ENCODE assay signal across 35 cellular contexts in the genomic region with DNA sequence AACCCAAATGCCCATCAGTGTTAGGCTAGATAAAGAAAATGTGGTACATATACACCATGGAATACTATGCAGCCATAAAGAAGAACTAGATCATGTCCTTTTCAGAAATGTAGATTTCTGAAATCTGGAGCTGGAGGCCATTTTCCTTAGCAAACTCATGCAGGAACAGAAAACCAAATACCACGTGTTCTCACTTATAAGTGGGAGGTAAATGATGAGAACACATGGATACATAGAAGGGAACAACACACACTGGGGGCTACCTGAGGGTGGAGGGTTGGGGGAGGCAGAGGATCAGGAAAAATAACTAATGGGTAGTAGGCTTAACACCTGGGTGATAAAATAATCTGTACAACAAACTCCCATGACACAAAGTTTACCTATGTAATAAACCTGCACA.
A peak's percentile ranks its signal among the peaks of the same experiment; 100 is the strongest.
DNase-seq lines count a peak whose midpoint lies in the region; ATAC-seq, FAIRE-seq and TF ChIP-seq lines count a peak whose summit lies in the region.
"Had no signal": no experiment of that assay in that cellular context is flagged by ENCODE, and none has a peak within 500 bp of the region (broad histone marks: within the 10 kb centered on the region; RNA-seq: fewer than 3 reads in every experiment).

No MANE protein-coding gene starts in this region.

- H3K4me1 ChIP-seq in HepG2 (ENCODE audit: insufficient read depth, low read length) (no peaks in the 10 kb centered on the region), right lobe of liver (no peaks in the 10 kb centered on the region), HEK293 (ENCODE audit: control insufficient read depth, insufficient read depth, low read length) (no peaks in the 10 kb centered on the region)
- H3K4me1 ChIP-seq: A549; BE2C; BLaER1; BLaER1 treated with 17β-estradiol and CSF1 and Interleukin-3, amounts not matched to agents 10 nM and 100 nM; Caco-2 had no signal

- H3K79me2 ChIP-seq in HepG2 (ENCODE audit: insufficient read depth, low read length): no peaks in the 10 kb centered on the region

- no peak for TF ChIP-seq CTCF in HepG2 (CRISPR knock-in tag; IDR thresholded peaks at IDR 0.05)
- TF ChIP-seq CTCF in right lobe of liver (IDR thresholded peaks at IDR 0.05): no peak
- TF ChIP-seq CTCF in HEK293 (tag by site-specific recombination; IDR thresholded peaks at IDR 0.05): no peak

- TF ChIP-seq POLR2A in HepG2 (IDR thresholded peaks at IDR 0.05; ENCODE audit: insufficient read depth in 1 of 2, low read depth in 2 of 2, low read length in 2 of 2): no peak
- TF ChIP-seq POLR2A in right lobe of liver (IDR thresholded peaks at IDR 0.05): no peak

- in situ Hi-C loops in HepG2 (cut with HindIII; ENCODE audit: extremely low pct_ligation_motif_present, low pct_unique_long_range_greater_than_20kb): no loop called here

- CTCF ChIA-PET in HepG2 (lab: Yijun Ruan, JAX; ENCODE audit: low intra/inter-chr PET ratio, low total read pairs) (no interaction called here), HEK293 (lab: Yijun Ruan, JAX) (interaction anchor here (0.9 to 1.5 kb wide), 4 partner anchors 13 to 425 kb away, joined by 3 to 5 read pairs (median 4); no protein-coding TSS in a partner anchor)

- TF ChIP-seq EP300 in HepG2 (IDR thresholded peaks at IDR 0.05; ENCODE audit: low read depth in 2 of 2, low read length in 2 of 2) (no peak), HepG2 (CRISPR knock-in tag; IDR thresholded peaks at IDR 0.05; ENCODE audit: borderline replicate concordance) (no peak)

- H3K36me3 ChIP-seq in HepG2 (replicated peaks in 1 of 2; ENCODE audit: control insufficient read depth in 1 of 2, insufficient read depth in 2 of 2, low read length in 2 of 2) (no peaks in the 10 kb centered on the region), right lobe of liver (no peaks in the 10 kb centered on the region), HEK293 (ENCODE audit: control insufficient read depth in 2 of 2, insufficient read depth in 1 of 2, low read length in 2 of 2) (no peaks in the 10 kb centered on the region)
- H3K36me3 ChIP-seq: BE2C; BLaER1; BLaER1 treated with 17β-estradiol and CSF1 and Interleukin-3, amounts not matched to agents 10 nM and 100 nM had no signal

- H3K4me2 ChIP-seq in HepG2 (ENCODE audit: low read depth, low read length): no peak overlapping the region
- H3K4me2 ChIP-seq: A549; BLaER1; BLaER1 treated with 17β-estradiol and CSF1 and Interleukin-3, amounts not matched to agents 10 nM and 100 nM had no signal

- FAIRE-seq in HepG2 (lab: Jason Lieb, UNC): no peak
- FAIRE-seq: A204.1, A549, D721Med had no signal

- POLR2A ChIA-PET in HepG2 (lab: Yijun Ruan, JAX): no interaction called here
- POLR2A ChIA-PET in HEK293 (lab: Yijun Ruan, JAX): no interaction called here

- TF ChIP-seq RAD21 in HepG2 (CRISPR knock-in tag; IDR thresholded peaks at IDR 0.05): no peak

- peaks cover 22% of the 10 kb centered on the region for H3K27me3 Mint-ChIP-seq in activated CD4-positive, alpha-beta T cell treated with anti-CD3 and anti-CD28 coated beads, Interleukin-2, amount 10 ng/mL, durations not matched to agents 24 days and 14 days

- no peaks in the 10 kb centered on the region for H3K4me1 Mint-ChIP-seq in activated CD4-positive, alpha-beta T cell treated with anti-CD3 and anti-CD28 coated beads, Interleukin-2, amount 10 ng/mL, durations not matched to agents 24 days and 14 days
- H3K4me1 Mint-ChIP-seq: B cell; CD14-positive monocyte; CD4-positive, alpha-beta memory T cell; CD4-positive, CD25-positive, alpha-beta regulatory T cell; CD8-positive, alpha-beta memory T cell had no signal

- no peak overlapping the region for H3K4me3 ChIP-seq in HepG2 (replicated peaks in 1 of 3; ENCODE audit: insufficient read depth in 1 of 3, low read depth in 2 of 3, low read length in 3 of 3)
- H3K4me3 ChIP-seq in right lobe of liver: no peak overlapping the region
- H3K4me3 ChIP-seq in HEK293 (ENCODE audit: low read depth, low read length): no peak overlapping the region
- H3K4me3 ChIP-seq: A549; BLaER1; BLaER1 treated with 17β-estradiol and CSF1 and Interleukin-3, amounts not matched to agents 10 nM and 100 nM had no signal

- H3K9ac ChIP-seq in HepG2 (ENCODE audit: insufficient read depth, low read depth, low read length): no peak overlapping the region
- H3K9ac ChIP-seq: BLaER1; BLaER1 treated with 17β-estradiol and CSF1 and Interleukin-3, amounts not matched to agents 10 nM and 100 nM had no signal

- no peaks in the 10 kb centered on the region for H3K36me3 Mint-ChIP-seq in activated CD4-positive, alpha-beta T cell treated with anti-CD3 and anti-CD28 coated beads, Interleukin-2, amount 10 ng/mL, durations not matched to agents 24 days and 14 days (ENCODE audit: low read depth)
- H3K36me3 Mint-ChIP-seq: CD14-positive monocyte; CD4-positive, CD25-positive, alpha-beta regulatory T cell; CD8-positive, alpha-beta memory T cell; CD8-positive, alpha-beta T cell had no signal

- H3K27ac Mint-ChIP-seq in activated CD4-positive, alpha-beta T cell treated with anti-CD3 and anti-CD28 coated beads, Interleukin-2, amount 10 ng/mL, durations not matched to agents 24 days and 14 days: no peak overlapping the region
- H3K27ac Mint-ChIP-seq: B cell; CD14-positive monocyte; CD4-positive, alpha-beta memory T cell; CD4-positive, alpha-beta T cell; CD8-positive, alpha-beta memory T cell; CD8-positive, alpha-beta T cell had no signal

- no peaks in the 10 kb centered on the region for H4K20me1 ChIP-seq in HepG2 (ENCODE audit: insufficient read depth, low read length)
- H4K20me1 ChIP-seq: BLaER1; BLaER1 treated with 17β-estradiol and CSF1 and Interleukin-3, amounts not matched to agents 10 nM and 100 nM had no signal

- 0 out of 5 replicates have a peak, but pooled peaks cover 0 to 7% of the 10 kb centered on the region in 2 experiments for H3K27me3 ChIP-seq in HepG2 (ENCODE audit: control insufficient read depth in 1 of 2, insufficient read depth in 2 of 2, low read length in 2 of 2)
- no peaks in the 10 kb centered on the region for H3K27me3 ChIP-seq in right lobe of liver
- H3K27me3 ChIP-seq: BE2C; BLaER1; BLaER1 treated with 17β-estradiol and CSF1 and Interleukin-3, amounts not matched to agents 10 nM and 100 nM had no signal

- DNase-seq in activated CD4-positive, alpha-beta T cell treated with anti-CD3 and anti-CD28 coated beads, Interleukin-2, amount 10 ng/mL, durations not matched to agents 24 days and 14 days: peak; percentile 20
- DNase-seq in activated CD4-positive, alpha-beta T cell treated with anti-CD3 and anti-CD28 coated beads for 48 hours: no peak
- no peak for DNase-seq in HepG2 (ENCODE audit: low spot score)
- DNase-seq in right lobe of liver: no peak
- no peak for DNase-seq in hypothalamus (lab: John Stamatoyannopoulos, UW)
- DNase-seq: 8988T; ACHN; AML-193; BE2C; C1 segment of cervical spinal cord; Caco-2; Calu3; CD4-positive, alpha-beta memory T cell; CD4-positive, alpha-beta T cell; CD4-positive, CD25-positive, alpha-beta regulatory T cell; CD8-positive, alpha-beta memory T cell; CD8-positive, alpha-beta T cell; COR-L47; DMS 273 treated with DMSO at 0.1 percent for 48 hours; DMS153; DMS53; DMS79; DMS79 treated with DMSO at 0.1 percent for 48 hours; DND-41; EL had no signal

- H3K27ac ChIP-seq in HepG2 (ENCODE audit: extremely low read length, insufficient read depth, low read length): no peak overlapping the region
- H3K27ac ChIP-seq in right lobe of liver: no peak overlapping the region
- no peak overlapping the region for H3K27ac ChIP-seq in HEK293 (ENCODE audit: extremely low read depth, low read depth, low read length)
- H3K27ac ChIP-seq: 22Rv1; A549; BLaER1; BLaER1 treated with 17β-estradiol and CSF1 and Interleukin-3, amounts not matched to agents 10 nM and 100 nM; C4-2B had no signal

- ATAC-seq in HepG2 (no peak), right lobe of liver (no peak)
- ATAC-seq: A549; CD8-positive, alpha-beta T cell had no signal

- H3K9me3 ChIP-seq in HepG2 (ENCODE audit: low read length) (no peaks in the 10 kb centered on the region), right lobe of liver (no peaks in the 10 kb centered on the region), HEK293 (ENCODE audit: control insufficient read depth, insufficient read depth, low read depth, low read length) (no peaks in the 10 kb centered on the region)
- H3K9me3 ChIP-seq: BE2C, BLaER1 had no signal

- H2AFZ ChIP-seq in HepG2 (ENCODE audit: low read length): no peak overlapping the region

- BruUV-seq in HepG2 (replicated peaks; lab: Mats Ljungman, UMichigan): no TSS peak

- no peak overlapping the region for H3K4me3 Mint-ChIP-seq in activated CD4-positive, alpha-beta T cell treated with anti-CD3 and anti-CD28 coated beads, Interleukin-2, amount 10 ng/mL, durations not matched to agents 24 days and 14 days
- H3K4me3 Mint-ChIP-seq: B cell; CD14-positive monocyte; CD4-positive, alpha-beta memory T cell; CD4-positive, alpha-beta T cell; CD4-positive, CD25-positive, alpha-beta regulatory T cell; CD8-positive, alpha-beta memory T cell; CD8-positive, alpha-beta T cell had no signal

- H3K9me3 Mint-ChIP-seq in activated CD4-positive, alpha-beta T cell treated with anti-CD3 and anti-CD28 coated beads, Interleukin-2, amount 10 ng/mL, durations not matched to agents 24 days and 14 days: peaks cover 4% of the 10 kb centered on the region

- 2% methylated on average over 1 of the region's 1 CpG for WGBS in HepG2 (ENCODE audit: low lambda C conversion rate)
- 9% methylated on average over 1 of the region's 1 CpG for WGBS in right lobe of liver (ENCODE audit: insufficient coverage, low coverage, low lambda C conversion rate, missing lambda C conversion rate)

- intact Hi-C loops in activated CD4-positive, alpha-beta T cell treated with anti-CD3 and anti-CD28 coated beads, Interleukin-2, amount 10 ng/mL, durations not matched to agents 24 days and 14 days (cut with micrococcal nuclease): no loop called here
- intact Hi-C loops in HepG2 (cut with micrococcal nuclease; ENCODE audit: unreplicated experiment): no loop called here
- intact Hi-C loops in right lobe of liver (cut with DNase I): no loop called here

TF ChIP-seq in HepG2, 621 proteins besides CTCF, POLR2A, EP300 and RAD21 (continues in another document):
- no peak for TF ChIP-seq SP140L (CRISPR knock-in tag; IDR thresholded peaks at IDR 0.05; ENCODE audit: borderline replicate concordance)

TF ChIP-seq in HEK293, 187 proteins besides CTCF, POLR2A, EP300 and RAD21:
- TF ChIP-seq ZNF146 (tag by site-specific recombination; IDR thresholded peaks at IDR 0.05) (peak; percentile 40), SP7 (tag by site-specific recombination; IDR thresholded peaks at IDR 0.05) (no peak)
